In the genomic region with DNA sequence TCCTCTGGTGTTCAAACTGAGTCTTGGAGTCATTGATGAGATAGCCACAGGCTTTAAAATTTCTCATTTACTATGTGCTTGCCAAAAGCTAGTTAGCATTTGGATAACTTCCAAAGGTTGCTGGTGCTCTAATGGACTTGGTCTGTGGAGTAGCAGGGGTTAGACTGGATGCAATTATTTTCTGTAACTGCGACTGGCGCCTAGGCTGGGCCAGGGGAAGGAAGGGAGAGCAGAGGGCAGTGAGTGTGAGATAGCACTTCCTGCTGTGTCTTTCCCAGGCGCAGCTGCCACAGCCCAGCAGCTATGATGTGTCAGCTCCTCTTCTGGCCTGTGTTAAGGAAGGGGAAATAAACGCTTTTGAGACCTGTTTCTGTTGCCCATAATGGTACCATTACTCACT, we compare ENCODE assay signal across 13 cellular contexts.
DNase-seq lines count a peak whose midpoint lies in the region; ATAC-seq and TF ChIP-seq lines count a peak whose summit lies in the region.
"Had no signal": no experiment of that assay in that cellular context is flagged by ENCODE, and none has a peak within 500 bp of the region (broad histone marks: within the 10 kb centered on the region; RNA-seq: fewer than 3 reads in every experiment).

No MANE protein-coding gene starts in this region.

- in situ Hi-C loops in ACHN (cut with HindIII; ENCODE audit: low pct_ligation_motif_present, low pct_unique_long_range_greater_than_20kb, low sequenced_read_pairs), result no loop called here

- ATAC-seq in lung (ENCODE audit: insufficient read depth, low FRiP score), result peak; percentile 66
- ATAC-seq in GM19467 (IDR thresholded peaks at IDR 0.05; ENCODE audit: unreplicated experiment), result no peak

- no peak for TF ChIP-seq CTCF in lung (IDR thresholded peaks at IDR 0.05; ENCODE audit: control extremely low read depth, extremely low read depth)

- H3K36me3 ChIP-seq in lung (ENCODE audit: control insufficient read depth in 2 of 2, insufficient read depth in 2 of 2, low read length in 2 of 2), result no peaks in the 10 kb centered on the region
- H3K36me3 ChIP-seq: SJCRH30, tibial nerve had no signal

- peaks cover 0 to 5% of the 10 kb centered on the region in 2 donors for H3K4me1 ChIP-seq in lung (ENCODE audit: control insufficient read depth in 2 of 2, insufficient read depth in 2 of 2, low read length in 2 of 2)
- H3K4me1 ChIP-seq: SJCRH30 had no signal

- DNase-seq in COR-L47 (lab: John Stamatoyannopoulos, UW), result peak; percentile 71
- peak; percentile 90 for DNase-seq in NCI-H2029 treated with DMSO at 0.1 percent for 48 hours (lab: John Stamatoyannopoulos, UW)
- DNase-seq in dermis microvascular lymphatic vessel endothelial cell (ENCODE audit: low read depth in 2 of 2), result peak; percentile 95 to 97
- DNase-seq in lung (ENCODE audit: low spot score), result no peak
- no peak for DNase-seq in GM19238 (ENCODE audit: insufficient read length, low spot score)
- DNase-seq in ACHN, result no peak
- no peak for DNase-seq in SHP77 treated with DMSO at 0.1 percent for 48 hours (lab: John Stamatoyannopoulos, UW)
- DNase-seq: cerebellar nuclear complex, KBM-7, NCI-H510A, SJCRH30 had no signal

- WGBS in lung, 2 donors, result 46 to 47% methylated on average over 4 of the region's 4 CpGs

- H3K9me3 ChIP-seq in lung (ENCODE audit: control insufficient read depth in 2 of 2, insufficient read depth in 1 of 2, low read length in 1 of 2), result peaks cover 0 to 2% of the 10 kb centered on the region in 2 donors
- H3K9me3 ChIP-seq: SJCRH30, tibial nerve had no signal

- no peak overlapping the region for H3K4me3 ChIP-seq in lung
- H3K4me3 ChIP-seq: SJCRH30, tibial nerve had no signal

- H3K27me3 ChIP-seq in lung (ENCODE audit: control insufficient read depth, insufficient read depth), result no peaks in the 10 kb centered on the region
- H3K27me3 ChIP-seq: SJCRH30, tibial nerve had no signal

- no peak overlapping the region for H3K27ac ChIP-seq in lung (ENCODE audit: low read depth in 1 of 2, low read length in 1 of 2)
- H3K27ac ChIP-seq: SJCRH30, tibial nerve had no signal

Comparison
In these comparisons a context has a peak if more than half of its experiments do, and no peak if none do; other contexts are left out.
1. DNase-seq: peak in COR-L47 (single experiment), NCI-H2029 treated with DMSO at 0.1 percent for 48 hours (single experiment) and dermis microvascular lymphatic vessel endothelial cell (2 of 2); none in lung (single experiment), GM19238 (single experiment), ACHN (single experiment) and SHP77 treated with DMSO at 0.1 percent for 48 hours (single experiment).